25 cellular contexts compared by ENCODE assay signal in genomic region chr1:217188280-217189235, GRCh38.
A peak's percentile ranks its signal among the peaks of the same experiment; 100 is the strongest.
DNase-seq lines count a peak whose midpoint lies in the region; ATAC-seq, FAIRE-seq and TF ChIP-seq lines count a peak whose summit lies in the region.
"Had no signal": no experiment of that assay in that cellular context is flagged by ENCODE, and none has a peak within 500 bp of the region (broad histone marks: within the 10 kb centered on the region; RNA-seq: fewer than 3 reads in every experiment).

No MANE protein-coding gene starts in this region.

- TF ChIP-seq CTCF in KMS-11 (conservative IDR thresholded peaks at IDR 0.05; ENCODE audit: low read depth, low read length) = no peak

- H3K4me1 ChIP-seq in KMS-11 (ENCODE audit: low read depth, poor library complexity, severe bottlenecking) = peaks cover 9% of the 10 kb centered on the region
- H3K4me1 ChIP-seq: SJSA1 had no signal

- peak; percentile 83 for ATAC-seq in left ventricle myocardium superior
- ATAC-seq: stimulated activated naive CD8-positive, alpha-beta T cell treated with anti-CD3 and anti-CD28 coated beads, Interleukin-15, amount 100 ng/mL, for 72 hours; T-helper 17 cell had no signal

- no peaks in the 10 kb centered on the region for H3K36me3 ChIP-seq in KMS-11 (ENCODE audit: insufficient read depth)
- H3K36me3 ChIP-seq: SJSA1 had no signal

- H3K4me2 ChIP-seq in KMS-11 = peak overlapping the region; percentile 16; the same call in 1 of the 2 replicates

- peak overlapping the region; percentile 25; the same call in 1 of the 2 replicates for H3K27ac ChIP-seq in KMS-11
- H3K27ac ChIP-seq: 22Rv1, SJSA1 had no signal

- H3K79me2 ChIP-seq in KMS-11 (ENCODE audit: insufficient read depth, low read depth) = no peaks in the 10 kb centered on the region

- intact Hi-C loops in left ventricle myocardium superior (cut with micrococcal nuclease) = no loop called here

- no peaks in the 10 kb centered on the region for H3K27me3 ChIP-seq in KMS-11 (ENCODE audit: insufficient read depth, low read depth)
- H3K27me3 ChIP-seq: SJSA1 had no signal

- H4K20me1 ChIP-seq in KMS-11 (ENCODE audit: insufficient read depth) = no peaks in the 10 kb centered on the region

- H3K4me3 ChIP-seq in KMS-11 (IDR thresholded peaks at IDR 0.05; ENCODE audit: insufficient read depth, low read depth, low read length) = no peak overlapping the region
- H3K4me3 ChIP-seq: SJSA1 had no signal

- H2AFZ ChIP-seq in KMS-11 (ENCODE audit: low read depth) = peak overlapping the region; percentile 26; the same call in 1 of the 2 replicates

- no peak for FAIRE-seq in RCC 7860 (lab: Jason Lieb, UNC)
- FAIRE-seq: GM12892 had no signal

- H3K9ac ChIP-seq in KMS-11 = no peak overlapping the region

- DNase-seq in DMS 273 (lab: John Stamatoyannopoulos, UW; ENCODE audit: unreplicated experiment) (peak; percentile 52), DMS 273 treated with DMSO at 0.1 percent for 48 hours (lab: John Stamatoyannopoulos, UW) (no peak), astrocyte of the hippocampus (ENCODE audit: low read depth, low spot score) (peak; percentile 74), left ventricle myocardium superior (no peak), RCC 7860 (ENCODE audit: low spot score) (no peak), NOMO-1 treated with DMSO at 0.1 percent for 48 hours (lab: John Stamatoyannopoulos, UW; ENCODE audit: unreplicated experiment) (no peak), OCI-M2 (lab: John Stamatoyannopoulos, UW; ENCODE audit: unreplicated experiment) (no peak)
- DNase-seq: activated CD4-positive, alpha-beta T cell treated with anti-CD3 and anti-CD28 coated beads for 4 hours; activated naive CD4-positive, alpha-beta T cell treated with anti-CD3 and anti-CD28 coated beads for 36 hours; activated T-cell treated with anti-CD3 and anti-CD28 coated beads, Interleukin-2, amount 50 U/mL, for 48 hours; amniotic stem cell; DND-41; Kasumi-1; naive B cell; NCI-H1417 treated with DMSO at 0.1 percent for 48 hours; NCI-H82; occipital lobe; retina; stimulated activated CD4-positive, alpha-beta T cell treated with anti-CD3 and anti-CD28 coated beads, Interleukin-12 subunit alpha, Interleukin-12 subunit beta, amount 100 ng/mL, for 4 hours; stimulated activated naive CD8-positive, alpha-beta T cell treated with anti-CD3 and anti-CD28 coated beads, Interleukin-15, amount 100 ng/mL, for 72 hours; T-helper 17 cell had no signal

Comparison
In these comparisons a context has a peak if more than half of its experiments do, and no peak if none do; other contexts are left out.
1. DNase-seq: peak in DMS 273 (single experiment) and astrocyte of the hippocampus (single experiment); none in DMS 273 treated with DMSO at 0.1 percent for 48 hours (single experiment), left ventricle myocardium superior (single experiment), RCC 7860 (single experiment), NOMO-1 treated with DMSO at 0.1 percent for 48 hours (single experiment) and OCI-M2 (single experiment).